1 cellular context compared by ENCODE assay signal in the genomic region with DNA sequence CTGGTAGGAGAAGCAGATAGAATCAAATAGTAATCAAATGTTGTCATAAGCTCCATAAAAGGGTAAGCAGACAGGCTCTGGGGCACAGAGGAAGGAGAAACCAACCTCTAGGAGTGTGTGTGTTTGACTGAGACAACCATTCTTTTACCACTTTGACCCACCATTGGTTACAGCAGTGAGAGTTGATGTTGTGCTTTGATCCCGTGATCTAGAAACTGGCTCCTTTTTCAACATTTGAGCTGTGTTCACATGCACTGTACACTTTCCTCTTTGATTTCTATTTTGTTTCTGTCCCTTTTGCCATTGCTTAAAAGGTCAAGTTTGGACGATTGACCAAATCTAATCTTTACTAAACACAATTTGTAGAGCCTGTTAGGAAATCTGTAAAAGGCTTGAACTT.
TF ChIP-seq lines count a peak whose summit lies in the region.

No MANE protein-coding gene starts in this region.

TF ChIP-seq in HepG2, 621 proteins besides CTCF, POLR2A, EP300 and RAD21 (continued from another document):
- TF ChIP-seq, protein P1, sequence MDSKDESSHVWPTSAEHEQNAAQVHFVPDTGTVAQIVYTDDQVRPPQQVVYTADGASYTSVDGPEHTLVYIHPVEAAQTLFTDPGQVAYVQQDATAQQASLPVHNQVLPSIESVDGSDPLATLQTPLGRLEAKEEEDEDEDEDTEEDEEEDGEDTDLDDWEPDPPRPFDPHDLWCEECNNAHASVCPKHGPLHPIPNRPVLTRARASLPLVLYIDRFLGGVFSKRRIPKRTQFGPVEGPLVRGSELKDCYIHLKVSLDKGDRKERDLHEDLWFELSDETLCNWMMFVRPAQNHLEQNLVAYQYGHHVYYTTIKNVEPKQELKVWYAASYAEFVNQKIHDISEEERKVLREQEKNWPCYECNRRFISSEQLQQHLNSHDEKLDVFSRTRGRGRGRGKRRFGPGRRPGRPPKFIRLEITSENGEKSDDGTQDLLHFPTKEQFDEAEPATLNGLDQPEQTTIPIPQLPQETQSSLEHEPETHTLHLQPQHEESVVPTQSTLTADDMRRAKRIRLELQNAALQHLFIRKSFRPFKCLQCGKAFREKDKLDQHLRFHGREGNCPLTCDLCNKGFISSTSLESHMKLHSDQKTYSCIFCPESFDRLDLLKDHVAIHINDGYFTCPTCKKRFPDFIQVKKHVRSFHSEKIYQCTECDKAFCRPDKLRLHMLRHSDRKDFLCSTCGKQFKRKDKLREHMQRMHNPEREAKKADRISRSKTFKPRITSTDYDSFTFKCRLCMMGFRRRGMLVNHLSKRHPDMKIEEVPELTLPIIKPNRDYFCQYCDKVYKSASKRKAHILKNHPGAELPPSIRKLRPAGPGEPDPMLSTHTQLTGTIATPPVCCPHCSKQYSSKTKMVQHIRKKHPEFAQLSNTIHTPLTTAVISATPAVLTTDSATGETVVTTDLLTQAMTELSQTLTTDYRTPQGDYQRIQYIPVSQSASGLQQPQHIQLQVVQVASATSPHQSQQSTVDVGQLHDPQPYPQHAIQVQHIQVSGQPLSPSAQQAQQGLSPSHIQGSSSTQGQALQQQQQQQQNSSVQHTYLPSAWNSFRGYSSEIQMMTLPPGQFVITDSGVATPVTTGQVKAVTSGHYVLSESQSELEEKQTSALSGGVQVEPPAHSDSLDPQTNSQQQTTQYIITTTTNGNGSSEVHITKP (CRISPR knock-in tag; IDR thresholded peaks at IDR 0.05; ENCODE audit: low read depth) = no peak
- TF ChIP-seq THAP11 (CRISPR knock-in tag; IDR thresholded peaks at IDR 0.05) (no peak), MXD4 (CRISPR knock-in tag; IDR thresholded peaks at IDR 0.05) (0 out of 2 replicates have a peak, but pooled peaks have one; percentile 18), HNF4A (CRISPR knock-in tag; IDR thresholded peaks at IDR 0.05) (peak; percentile 52), TCF7 (IDR thresholded peaks at IDR 0.05; ENCODE audit: low read depth) (peak; percentile 45), ZNF230 (CRISPR knock-in tag; IDR thresholded peaks at IDR 0.05) (no peak), LCORL (IDR thresholded peaks at IDR 0.05) (no peak), LCORL (CRISPR knock-in tag; IDR thresholded peaks at IDR 0.05) (peak; percentile 0; the same call in 1 of the 2 replicates), ZNF609 (CRISPR knock-in tag; IDR thresholded peaks at IDR 0.05; ENCODE audit: borderline replicate concordance) (no peak), HINFP (CRISPR knock-in tag; IDR thresholded peaks at IDR 0.05; ENCODE audit: low read depth) (no peak), FOXK1 (CRISPR knock-in tag; IDR thresholded peaks at IDR 0.05; ENCODE audit: borderline replicate concordance, low read depth) (no peak), RBM39 (IDR thresholded peaks at IDR 0.05; ENCODE audit: low read depth, low read length, poor library complexity, severe bottlenecking) (no peak), ZFAT (CRISPR knock-in tag; conservative IDR thresholded peaks at IDR 0.05) (no peak)
